ENCODE assay signal across 23 cellular contexts in genomic region chr5:89638871-89639270, GRCh38.
"Had no signal": no experiment of that assay in that cellular context is flagged by ENCODE, and none has a peak within 500 bp of the region (broad histone marks: within the 10 kb centered on the region; RNA-seq: fewer than 3 reads in every experiment).

No MANE protein-coding gene starts in this region.

- H3K4me3 Mint-ChIP-seq: mesothelial cell of epicardium had no signal

- H3K27me3 ChIP-seq: dorsolateral prefrontal cortex, esophagus muscularis mucosa, foreskin keratinocyte, gastroesophageal sphincter, heart left ventricle, left lung had no signal

- ATAC-seq: foreskin keratinocyte, gastroesophageal sphincter, heart left ventricle, left cardiac atrium, left lung, left ventricle myocardium superior, lower lobe of right lung, mucosa of descending colon had no signal

- H3K27ac ChIP-seq: coronary artery, dorsolateral prefrontal cortex, esophagus muscularis mucosa, foreskin keratinocyte, gastroesophageal sphincter, heart left ventricle, left lung, lower lobe of right lung had no signal

- H3K4me1 ChIP-seq: esophagus muscularis mucosa, foreskin keratinocyte, gastroesophageal sphincter, heart left ventricle, left lung, lower lobe of right lung had no signal

- H3K4me3 ChIP-seq: coronary artery, dorsolateral prefrontal cortex, esophagus muscularis mucosa, gastroesophageal sphincter, heart left ventricle, left lung, lower lobe of right lung, mucosa of descending colon had no signal

- H3K36me3 Mint-ChIP-seq: mesothelial cell of epicardium had no signal

- H3K27ac Mint-ChIP-seq: mesothelial cell of epicardium had no signal

- H3K36me3 ChIP-seq: esophagus muscularis mucosa, gastroesophageal sphincter, heart left ventricle, left lung, lower lobe of right lung had no signal

- H3K4me1 Mint-ChIP-seq: mesothelial cell of epicardium had no signal

- FAIRE-seq: colon, endothelial cell of umbilical vein, frontal cortex, islet of Langerhans, keratinocyte had no signal

- H3K9me3 ChIP-seq: lower lobe of right lung, mucosa of descending colon had no signal

- H3K27me3 Mint-ChIP-seq: naive B cell had no signal

- DNase-seq: dermis blood vessel endothelial cell; dorsolateral prefrontal cortex; effector CD4-positive, alpha-beta T cell; effector memory CD4-positive, alpha-beta T cell; foreskin keratinocyte; heart left ventricle; hippocampal formation; left cardiac atrium; left lung; left ventricle myocardium superior; lower lobe of right lung; mesenchymal stem cell; mucosa of descending colon; naive B cell had no signal
